In genomic region chr1:216325946-216326345, GRCh38 we compare ENCODE assay signal across 28 cellular contexts.
DNase-seq lines count a peak whose midpoint lies in the region; ATAC-seq, FAIRE-seq and TF ChIP-seq lines count a peak whose summit lies in the region.
"Had no signal": no experiment of that assay in that cellular context is flagged by ENCODE, and none has a peak within 500 bp of the region (broad histone marks: within the 10 kb centered on the region; RNA-seq: fewer than 3 reads in every experiment).

No MANE protein-coding gene starts in this region.

- TF ChIP-seq CTCF in A673 (conservative IDR thresholded peaks at IDR 0.05; ENCODE audit: low read depth, low read length): no peak
- no peak for TF ChIP-seq CTCF in foreskin keratinocyte (conservative IDR thresholded peaks at IDR 0.05)

- BruUV-seq in A673 (replicated peaks; lab: Mats Ljungman, UMichigan): no TSS peak

- TF ChIP-seq POLR2A in GM12892 (IDR thresholded peaks at IDR 0.05; ENCODE audit: low read depth, low read length): no peak

- H3K36me3 ChIP-seq in A673 (ENCODE audit: insufficient read depth, low read length, poor library complexity, severe bottlenecking): no peaks in the 10 kb centered on the region
- H3K36me3 ChIP-seq: esophagus squamous epithelium, gastroesophageal sphincter, ovary, uterus had no signal

- H3K4me1 ChIP-seq in A673 (ENCODE audit: insufficient read depth, low read length, poor library complexity, severe bottlenecking) (no peaks in the 10 kb centered on the region), foreskin keratinocyte (peaks cover 11% of the 10 kb centered on the region)
- H3K4me1 ChIP-seq: esophagus squamous epithelium, gastroesophageal sphincter, uterus had no signal

- peak; percentile 79 for ATAC-seq in SK-N-SH treated with all-trans-retinoic acid at 6 μM for 48 hours
- peak; percentile 76 for ATAC-seq in foreskin keratinocyte
- ATAC-seq: effector memory CD8-positive, alpha-beta T cell; gastroesophageal sphincter; right cardiac atrium; T-cell had no signal

- intact Hi-C loops in A673 (cut with micrococcal nuclease; ENCODE audit: unreplicated experiment): no loop called here
- intact Hi-C loops in posterior vena cava (cut with DNase I): no loop called here

- no peak for FAIRE-seq in GM12892 (lab: Jason Lieb, UNC)
- FAIRE-seq: GM19239, islet of Langerhans had no signal

- no peaks in the 10 kb centered on the region for H3K9me3 ChIP-seq in A673 (ENCODE audit: low read depth, low read length, poor library complexity, severe bottlenecking)
- H3K9me3 ChIP-seq: esophagus squamous epithelium, gastroesophageal sphincter, ovary, uterus had no signal

- CTCF ChIA-PET in A673 (lab: Charles Lee): no interaction called here

- POLR2A ChIA-PET in A673 (lab: Charles Lee; ENCODE audit: low non-redundant PET): no interaction called here

- no peak overlapping the region for H3K4me3 ChIP-seq in A673 (ENCODE audit: low read depth, low read length, poor library complexity, severe bottlenecking)
- H3K4me3 ChIP-seq: esophagus squamous epithelium, gastroesophageal sphincter, ovary, uterus had no signal

- H3K27me3 ChIP-seq in A673 (replicated peaks; ENCODE audit: insufficient read depth, low read depth, low read length, poor library complexity) (no peaks in the 10 kb centered on the region), foreskin keratinocyte (no peaks in the 10 kb centered on the region)
- H3K27me3 ChIP-seq: esophagus squamous epithelium, gastroesophageal sphincter, ovary, uterus had no signal

- H3K27ac ChIP-seq in A673 (ENCODE audit: low read depth, low read length, poor library complexity, severe bottlenecking) (no peak overlapping the region), foreskin keratinocyte (no peak overlapping the region)
- H3K27ac ChIP-seq: esophagus squamous epithelium, gastroesophageal sphincter, ovary, uterus had no signal

- DNase-seq in A673 (ENCODE audit: low spot score) (peak; percentile 11), HT1080 (ENCODE audit: low read depth) (peak; percentile 68), foreskin keratinocyte (peak in 1 of 2 donors; percentile 45), ureter (ENCODE audit: low spot score) (no peak), NCI-H345 treated with DMSO at 0.1 percent for 48 hours (lab: John Stamatoyannopoulos, UW; ENCODE audit: unreplicated experiment) (no peak), posterior vena cava (ENCODE audit: low spot score) (no peak), GM12892 (ENCODE audit: insufficient read length) (no peak)
- DNase-seq: activated CD4-positive, CD25-positive, alpha-beta regulatory T cell treated with anti-CD3 and anti-CD28 coated beads, Interleukin-2, amount 50 U/mL, for 72 hours; activated effector memory CD4-positive, alpha-beta T cell treated with anti-CD3 and anti-CD28 coated beads, Interleukin-2, amount 50 U/mL, for 16 hours; C1 segment of cervical spinal cord; effector memory CD8-positive, alpha-beta T cell; esophagus squamous epithelium; HFFc6; KBM-7; NCI-H2227 treated with DMSO at 0.1 percent for 48 hours; NCI-H82; ovary; right cardiac atrium; SIG-M5; stimulated activated CD4-positive, alpha-beta T cell treated with anti-CD3 and anti-CD28 coated beads, Interleukin-12 subunit alpha, Interleukin-12 subunit beta, amount 100 ng/mL, for 4 hours; stimulated activated CD4-positive, alpha-beta T cell treated with anti-CD3 and anti-CD28 coated beads, Interleukin-4, amount 100 ng/mL, for 4 hours; stimulated activated naive CD4-positive, alpha-beta T cell; T-cell; uterus had no signal

TF ChIP-seq in SK-N-SH treated with all-trans-retinoic acid at 6 μM for 48 hours, 23 proteins besides CTCF, POLR2A, EP300 and RAD21:
- TF ChIP-seq ESRRG (CRISPR knock-in tag; IDR thresholded peaks at IDR 0.05): no peak
- TF ChIP-seq BACH2 (CRISPR knock-in tag; IDR thresholded peaks at IDR 0.05; ENCODE audit: borderline replicate concordance): no peak
- TF ChIP-seq ZC3H10 (CRISPR knock-in tag; IDR thresholded peaks at IDR 0.05): peak; percentile 60; the same call in 1 of the 2 replicates
- no peak for TF ChIP-seq CSDC2 (CRISPR knock-in tag; IDR thresholded peaks at IDR 0.05)
- no peak for TF ChIP-seq ARNTL (CRISPR knock-in tag; IDR thresholded peaks at IDR 0.05; ENCODE audit: borderline replicate concordance, low read depth)
- peak; percentile 42; the same call in 1 of the 2 replicates for TF ChIP-seq RARB (CRISPR knock-in tag; IDR thresholded peaks at IDR 0.05)
- peak; percentile 93 for TF ChIP-seq TOX (CRISPR knock-in tag; IDR thresholded peaks at IDR 0.05; ENCODE audit: borderline replicate concordance)
- no peak for TF ChIP-seq SNAI2 (CRISPR knock-in tag; IDR thresholded peaks at IDR 0.05)
- TF ChIP-seq ZNF565 (CRISPR knock-in tag; conservative IDR thresholded peaks at IDR 0.05; ENCODE audit: low read depth): no peak

Comparison
In these comparisons a context has a peak if more than half of its experiments do, and no peak if none do; other contexts are left out.
1. DNase-seq: peak in A673 (single experiment) and HT1080 (single experiment); none in ureter (single experiment), NCI-H345 treated with DMSO at 0.1 percent for 48 hours (single experiment), posterior vena cava (single experiment) and GM12892 (single experiment).